9 cellular contexts compared by ENCODE assay signal in the genomic region with DNA sequence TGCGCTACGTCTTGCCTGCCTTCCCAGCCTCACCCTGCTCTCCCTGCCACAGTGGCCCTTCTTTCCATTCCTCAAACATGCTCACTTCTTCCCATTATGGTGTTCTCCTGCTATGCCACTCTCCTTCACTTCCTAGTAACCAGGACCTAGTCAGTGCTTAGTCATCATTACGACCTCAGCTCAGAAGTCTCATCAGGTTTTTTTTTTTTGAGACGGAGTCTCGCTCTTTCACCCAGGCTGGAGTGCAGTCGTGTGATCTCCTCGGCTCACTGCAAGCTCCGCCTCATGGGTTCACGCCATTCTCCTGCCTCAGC.
DNase-seq lines count a peak whose midpoint lies in the region; ATAC-seq, FAIRE-seq and TF ChIP-seq lines count a peak whose summit lies in the region.
"Had no signal": no experiment of that assay in that cellular context is flagged by ENCODE, and none has a peak within 500 bp of the region (broad histone marks: within the 10 kb centered on the region; RNA-seq: fewer than 3 reads in every experiment).

No MANE protein-coding gene starts in this region.

- TF ChIP-seq CTCF in bronchial epithelial cell (IDR thresholded peaks at IDR 0.05; ENCODE audit: insufficient read depth, low read length, severe bottlenecking) (no peak), lower lobe of right lung (IDR thresholded peaks at IDR 0.05) (no peak)

- DNase-seq in AG20443 (ENCODE audit: low spot score), result peak; percentile 55
- peak; percentile 35 for DNase-seq in LoVo (ENCODE audit: low spot score)
- DNase-seq in bronchial epithelial cell (ENCODE audit: low read depth), result peak; percentile 90
- DNase-seq in lower lobe of right lung, result peak; percentile 49
- DNase-seq in T-helper 1 cell, result no peak
- DNase-seq: NK-92 treated with Interleukin-12 subunit alpha and Interleukin-12 subunit beta, amount 100 ng/mL, for 24 hours had no signal

- H3K4me3 ChIP-seq in bronchial epithelial cell (ENCODE audit: low read depth, low read length), result no peak overlapping the region
- no peak overlapping the region for H3K4me3 ChIP-seq in lower lobe of right lung

- intact Hi-C loops in lower lobe of right lung (cut with DNase I), result no loop called here

- no peaks in the 10 kb centered on the region for H3K9me3 ChIP-seq in lower lobe of right lung

- H3K4me1 ChIP-seq in lower lobe of right lung, result peaks cover 16% of the 10 kb centered on the region

- no peaks in the 10 kb centered on the region for H3K27me3 ChIP-seq in bronchial epithelial cell (ENCODE audit: control insufficient read depth, insufficient read depth, low read length)
- H3K27me3 ChIP-seq in lower lobe of right lung (ENCODE audit: low read depth), result no peaks in the 10 kb centered on the region

- no peaks in the 10 kb centered on the region for H3K36me3 ChIP-seq in bronchial epithelial cell (ENCODE audit: control insufficient read depth, insufficient read depth, low read length)
- H3K36me3 ChIP-seq in lower lobe of right lung, result no peaks in the 10 kb centered on the region

- peak; percentile 74 to 82 for ATAC-seq in lower lobe of right lung
- ATAC-seq in GM19035 (IDR thresholded peaks at IDR 0.05; ENCODE audit: unreplicated experiment), result no peak
- ATAC-seq in HG03097 (IDR thresholded peaks at IDR 0.05; ENCODE audit: low FRiP score, unreplicated experiment), result no peak
- ATAC-seq in GM21825 (IDR thresholded peaks at IDR 0.05; ENCODE audit: unreplicated experiment), result no peak

- no peak for FAIRE-seq in bronchial epithelial cell (lab: Jason Lieb, UNC)

- no peak overlapping the region for H3K27ac ChIP-seq in lower lobe of right lung

Comparison
In these comparisons a context has a peak if more than half of its experiments do, and no peak if none do; other contexts are left out.
1. DNase-seq: peak in AG20443 (single experiment), LoVo (single experiment), bronchial epithelial cell (single experiment) and lower lobe of right lung (single experiment); none in T-helper 1 cell (0 of 5).
2. ATAC-seq: peak in lower lobe of right lung (2 of 2); none in GM19035 (single experiment), HG03097 (single experiment) and GM21825 (single experiment).